In the genomic region with DNA sequence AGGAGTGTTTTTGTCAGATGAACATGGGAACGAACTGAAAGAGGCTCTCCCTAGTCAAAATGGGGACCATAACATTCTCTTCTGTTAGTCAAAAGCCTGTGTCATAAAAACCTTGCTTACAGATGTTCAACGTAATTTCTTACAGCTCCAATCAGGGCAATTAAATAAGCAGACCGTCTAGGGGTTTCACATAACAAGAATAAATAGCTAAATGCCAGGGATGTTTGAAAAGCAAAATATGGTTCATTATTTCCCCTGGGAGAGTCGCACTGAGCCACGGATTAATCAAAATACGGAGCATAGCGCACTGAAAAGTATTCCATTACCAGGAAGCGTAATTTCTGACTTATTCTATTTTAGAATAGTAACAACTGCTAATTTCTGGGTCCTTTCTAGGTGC, we compare ENCODE assay signal across 35 cellular contexts.
"Had no signal": no experiment of that assay in that cellular context is flagged by ENCODE, and none has a peak within 500 bp of the region (broad histone marks: within the 10 kb centered on the region; RNA-seq: fewer than 3 reads in every experiment).

No MANE protein-coding gene starts in this region.

- H3K27me3 ChIP-seq: ascending aorta, cardiac muscle cell, colonic mucosa had no signal

- DNase-seq: activated CD4-positive, alpha-beta memory T cell treated with anti-CD3 and anti-CD28 coated beads for 36 hours; activated CD4-positive, alpha-beta T cell treated with anti-CD3 and anti-CD28 coated beads, Interleukin-2, amount 10 ng/mL, durations not matched to agents 24 days and 14 days; activated CD4-positive, CD25-positive, alpha-beta regulatory T cell treated with anti-CD3 and anti-CD28 coated beads, Interleukin-2, amount 50 U/mL, for 72 hours; activated CD8-positive, alpha-beta memory T cell treated with anti-CD3 and anti-CD28 coated beads, Interleukin-2, amount 50 U/mL, for 4 hours; activated gamma-delta T cell; activated naive CD4-positive, alpha-beta T cell treated with anti-CD3 and anti-CD28 coated beads, Interleukin-2, amount 10 ng/mL, durations not matched to agents 7 days and 5 days; activated naive CD8-positive, alpha-beta T cell treated with anti-CD3 and anti-CD28 coated beads, Interleukin-2, amount 10 ng/mL, durations not matched to agents 7 days and 5 days; activated T-cell treated with anti-CD3 and anti-CD28 coated beads, Interleukin-2, amount 50 U/mL, for 24 hours; cerebellar nuclear complex; colonic mucosa; effector CD8-positive, alpha-beta T cell; esophagus squamous epithelium; head of caudate nucleus; hippocampal formation; immature natural killer cell; kidney; left colon; naive thymus-derived CD4-positive, alpha-beta T cell; nucleus accumbens; psoas muscle; sigmoid colon; stimulated activated CD4-positive, alpha-beta T cell treated with anti-CD3 and anti-CD28 coated beads, Interleukin-1b, Interleukin-23, amount 100 ng/mL, for 48 hours; stimulated activated naive B cell treated with anti-CD40 and anti-IgM and Interleukin-4, amounts not matched to agents 10 μg/mL and 1 μg/mL and 100 μg/mL, for 72 hours; stomach; T-helper 9 cell; tibial artery; upper lobe of right lung had no signal

- H3K27ac ChIP-seq: ascending aorta, cardiac muscle cell, colonic mucosa, epithelial cell of prostate, esophagus squamous epithelium, parathyroid adenoma, psoas muscle, sigmoid colon, stomach, suprapubic skin, tibial artery, upper lobe of right lung had no signal

- H2AFZ ChIP-seq: parathyroid adenoma had no signal

- FAIRE-seq: endometrium, kidney, TTC549 had no signal

- H3K36me3 ChIP-seq: ascending aorta, cardiac muscle cell, colonic mucosa, esophagus squamous epithelium, sigmoid colon, stomach, suprapubic skin, tibial artery, upper lobe of right lung had no signal

- H3K4me1 ChIP-seq: ascending aorta, colonic mucosa, parathyroid adenoma, psoas muscle, sigmoid colon, stomach, upper lobe of right lung had no signal

- H3K4me3 ChIP-seq: ascending aorta, cardiac muscle cell, colonic mucosa, esophagus squamous epithelium, psoas muscle, sigmoid colon, smooth muscle cell, stomach, suprapubic skin, tibial artery, upper lobe of right lung had no signal

- H3K79me2 ChIP-seq: parathyroid adenoma had no signal
